1 cellular context compared by ENCODE assay signal in genomic region chr20:63327229-63327745, GRCh38.
TF ChIP-seq lines count a peak whose summit lies in the region.

No MANE protein-coding gene starts in this region.

TF ChIP-seq in K562, 482 proteins besides CTCF, POLR2A, EP300 and RAD21:
- TF ChIP-seq ETV6 (IDR thresholded peaks at IDR 0.05; ENCODE audit: borderline replicate concordance in 1 of 2, low read depth in 2 of 2, low read length in 1 of 2): no peak; a peak in 1 of 4 replicates
- TF ChIP-seq ETV6 (CRISPR knock-in tag; IDR thresholded peaks at IDR 0.05; ENCODE audit: borderline replicate concordance): no peak
- TF ChIP-seq SPI1 (IDR thresholded peaks at IDR 0.05; ENCODE audit: borderline replicate concordance, low read depth, low read length): no peak
- TF ChIP-seq ELF1 (tag; IDR thresholded peaks at IDR 0.05): peak; percentile 33; the same call in 1 of the 2 replicates
- no peak for TF ChIP-seq FOSL1 (tag; conservative IDR thresholded peaks at IDR 0.05)
- TF ChIP-seq KAT2B (IDR thresholded peaks at IDR 0.05; ENCODE audit: low read depth, low read length): no peak
- no peak for TF ChIP-seq ZNF274 (IDR thresholded peaks at IDR 0.05; ENCODE audit: borderline replicate concordance, low read depth, low read length)
- no peak for TF ChIP-seq MEIS2 (IDR thresholded peaks at IDR 0.05; ENCODE audit: partially characterized antibody)
- TF ChIP-seq CCAR2 (IDR thresholded peaks at IDR 0.05; ENCODE audit: low read depth, low read length): no peak
- no peak for TF ChIP-seq EWSR1 (IDR thresholded peaks at IDR 0.05; ENCODE audit: borderline replicate concordance, low read depth, partially characterized antibody)
- no peak for TF ChIP-seq SMARCB1 (IDR thresholded peaks at IDR 0.05; ENCODE audit: insufficient read length, low read depth)
- no peak for TF ChIP-seq PBX2 (CRISPR knock-in tag; IDR thresholded peaks at IDR 0.05; ENCODE audit: low read depth)
- no peak for TF ChIP-seq PBX2 (tag; conservative IDR thresholded peaks at IDR 0.05; ENCODE audit: low read depth)
- TF ChIP-seq GABPA (tag; conservative IDR thresholded peaks at IDR 0.05; ENCODE audit: low read depth): peak; percentile 41
- TF ChIP-seq KDM4B (IDR thresholded peaks at IDR 0.05; ENCODE audit: borderline replicate concordance in 2 of 2, low read depth in 1 of 2): no peak
- no peak for TF ChIP-seq POLR2B (IDR thresholded peaks at IDR 0.05; ENCODE audit: low read depth, partially characterized antibody)
- peak; percentile 6; the same call in 1 of the 2 replicates for TF ChIP-seq ZBTB40 (IDR thresholded peaks at IDR 0.05)
- no peak for TF ChIP-seq ZBTB40 (CRISPR knock-in tag; IDR thresholded peaks at IDR 0.05)
- TF ChIP-seq ZNF507 (tag; conservative IDR thresholded peaks at IDR 0.05): no peak
- no peak for TF ChIP-seq EZH2 (IDR thresholded peaks at IDR 0.05; ENCODE audit: borderline replicate concordance, low read depth, low read length)
- TF ChIP-seq VEZF1 (CRISPR knock-in tag; IDR thresholded peaks at IDR 0.05): no peak
- TF ChIP-seq FOXP1 (CRISPR knock-in tag; IDR thresholded peaks at IDR 0.05): 0 out of 2 replicates have a peak, but pooled peaks have one; percentile 6
- no peak for TF ChIP-seq ASH1L (IDR thresholded peaks at IDR 0.05; ENCODE audit: borderline replicate concordance, low read depth, partially characterized antibody)
- no peak for TF ChIP-seq POLR2AphosphoS5 (IDR thresholded peaks at IDR 0.05; ENCODE audit: control insufficient read depth, insufficient read depth, low read depth, low read length)
- no peak for TF ChIP-seq PURB (CRISPR knock-in tag; IDR thresholded peaks at IDR 0.05; ENCODE audit: low read depth)
